8 cellular contexts compared by ENCODE assay signal in the genomic region with DNA sequence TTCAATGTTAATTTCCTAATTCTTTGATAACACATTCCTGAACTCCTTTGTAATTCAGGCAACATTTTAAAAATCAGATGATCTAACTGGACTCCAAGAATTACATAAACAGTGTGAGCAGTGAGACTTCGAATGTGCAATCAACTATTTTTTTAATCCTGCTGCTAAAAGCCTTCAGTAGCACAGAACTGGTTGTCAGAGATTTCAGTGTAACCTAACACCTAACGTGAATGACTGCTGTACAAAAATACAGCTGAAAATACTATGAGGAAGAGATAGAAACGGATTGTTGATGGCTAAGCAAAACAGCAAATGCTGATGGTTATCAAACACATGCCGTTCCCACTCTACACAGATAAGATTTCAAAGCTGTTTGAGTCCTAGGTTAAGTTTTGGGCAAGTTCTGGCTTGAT. TPM values are rescaled to one million over a fixed set of nuclear protein-coding genes. Genes with fewer than 3 reads are reported as not detected.
DNase-seq lines count a peak whose midpoint lies in the region; ATAC-seq, FAIRE-seq and TF ChIP-seq lines count a peak whose summit lies in the region.

No MANE protein-coding gene starts in this region.

- H3K27ac ChIP-seq in HUES48 (ENCODE audit: low read depth, low read length), result peak overlapping the region; percentile 16
- H3K27ac ChIP-seq in angular gyrus (ENCODE audit: low read depth, low read length), result peak overlapping the region; percentile 54
- H3K27ac ChIP-seq in heart left ventricle, result peak overlapping the region; percentile 18 to 78 (median 44)
- no peak overlapping the region for H3K27ac ChIP-seq in CD8-positive, alpha-beta T cell (ENCODE audit: low read depth, low read length)

- H3K27ac Mint-ChIP-seq in CD8-positive, alpha-beta T cell, result no peak overlapping the region

- no peak for DNase-seq in heart left ventricle
- DNase-seq in retinal pigment epithelial cell (ENCODE audit: low read depth), result peak; percentile 79
- no peak for DNase-seq in D721Med (ENCODE audit: insufficient read length, low spot score)
- no peak for DNase-seq in CD8-positive, alpha-beta T cell
- DNase-seq in DMS53 treated with DMSO at 0.1 percent for 48 hours (lab: John Stamatoyannopoulos, UW; ENCODE audit: unreplicated experiment), result no peak

- TF ChIP-seq POLR2A in heart left ventricle (IDR thresholded peaks at IDR 0.05), result no peak

- no peaks in the 10 kb centered on the region for H3K9me3 ChIP-seq in HUES48 (ENCODE audit: control insufficient read depth, insufficient read depth, low read length)
- H3K9me3 ChIP-seq in heart left ventricle, result no peaks in the 10 kb centered on the region
- no peaks in the 10 kb centered on the region for H3K9me3 ChIP-seq in CD8-positive, alpha-beta T cell (ENCODE audit: low read length)

- intact Hi-C loops in heart left ventricle (cut with DNase I), result no loop called here
- intact Hi-C loops in CD8-positive, alpha-beta T cell (cut with DNase I, micrococcal nuclease), result no loop called here

- no peaks in the 10 kb centered on the region for H3K4me1 Mint-ChIP-seq in CD8-positive, alpha-beta T cell (ENCODE audit: low read depth)

- FAIRE-seq in D721Med (lab: Jason Lieb, UNC), result no peak

- no peak overlapping the region for H3K4me3 ChIP-seq in HUES48 (ENCODE audit: low read depth, low read length)
- peak overlapping the region in 3 of 12 donors; percentile 7 to 12 (median 7) for H3K4me3 ChIP-seq in heart left ventricle
- no peak overlapping the region for H3K4me3 ChIP-seq in retinal pigment epithelial cell (ENCODE audit: low read length)
- H3K4me3 ChIP-seq in CD8-positive, alpha-beta T cell (ENCODE audit: low read depth, low read length), result no peak overlapping the region

- H3K36me3 Mint-ChIP-seq in CD8-positive, alpha-beta T cell, result peaks cover 2% of the 10 kb centered on the region

- no peak for TF ChIP-seq CTCF in heart left ventricle (IDR thresholded peaks at IDR 0.05)
- no peak for TF ChIP-seq CTCF in retinal pigment epithelial cell (conservative IDR thresholded peaks at IDR 0.05; ENCODE audit: low read depth, low read length)
- TF ChIP-seq CTCF in D721Med (IDR thresholded peaks at IDR 0.05; ENCODE audit: insufficient read depth, missing control alignments), result no peak
- no peak for TF ChIP-seq CTCF in CD8-positive, alpha-beta T cell (IDR thresholded peaks at IDR 0.05)

- H3K27me3 Mint-ChIP-seq in CD8-positive, alpha-beta T cell (ENCODE audit: low read depth), result no peaks in the 10 kb centered on the region

- H3K27me3 ChIP-seq in HUES48 (ENCODE audit: control insufficient read depth, insufficient read depth, low read length) (no peaks in the 10 kb centered on the region), heart left ventricle (no peaks in the 10 kb centered on the region)
- H3K27me3 ChIP-seq in CD8-positive, alpha-beta T cell (ENCODE audit: insufficient read depth, low read length), result no peaks in the 10 kb centered on the region

- H3K4me3 Mint-ChIP-seq in CD8-positive, alpha-beta T cell, result no peak overlapping the region

- WGBS in heart left ventricle, 4 donors, result 10 to 17% (median 13%) methylated on average over 4 of the region's 4 CpGs

- H3K36me3 ChIP-seq in HUES48 (ENCODE audit: control insufficient read depth, insufficient read depth, low read length) (no peaks in the 10 kb centered on the region), heart left ventricle (no peaks in the 10 kb centered on the region)
- no peaks in the 10 kb centered on the region for H3K36me3 ChIP-seq in CD8-positive, alpha-beta T cell (ENCODE audit: insufficient read depth, low read length)

- no peaks in the 10 kb centered on the region for H3K9me3 Mint-ChIP-seq in CD8-positive, alpha-beta T cell

- H3K4me1 ChIP-seq in HUES48 (ENCODE audit: control insufficient read depth, insufficient read depth, low read length), result peaks cover 78% of the 10 kb centered on the region
- peaks cover 12 to 67% (median 52%) of the 10 kb centered on the region in 12 donors for H3K4me1 ChIP-seq in heart left ventricle
- no peaks in the 10 kb centered on the region for H3K4me1 ChIP-seq in CD8-positive, alpha-beta T cell (ENCODE audit: insufficient read depth, low read length)

- peak; percentile 56 to 60 (median 58) for ATAC-seq in heart left ventricle
- ATAC-seq in CD8-positive, alpha-beta T cell, result no peak
- ATAC-seq in GM18870 (IDR thresholded peaks at IDR 0.05; ENCODE audit: unreplicated experiment), result no peak

- POLR2A ChIA-PET in CD8-positive, alpha-beta T cell (lab: Charles Lee), result no interaction called here

- CTCF ChIA-PET in CD8-positive, alpha-beta T cell (lab: Charles Lee), result no interaction called here

- H3K9ac ChIP-seq in HUES48 (ENCODE audit: low read depth, low read length), result no peak overlapping the region

RNA-seq across cellular contexts. Expression of a gene that starts 46.1 kb away (rescaled TPM):
- 100 to 1,000 TPM; 271 to 467 (median 381) TPM for total RNA-seq in heart left ventricle
- 100 to 1,000 TPM; 103 to 231 TPM for polyA plus RNA-seq in heart left ventricle
- 10 to 100 TPM; 14.3 to 18.7 TPM for total RNA-seq in CD8-positive, alpha-beta T cell

Comparison
In these comparisons a context has a peak if more than half of its experiments do, and no peak if none do; other contexts are left out.
1. ATAC-seq: peak in heart left ventricle (4 of 4); none in CD8-positive, alpha-beta T cell (single experiment) and GM18870 (single experiment).
2. RNA of a gene that starts 46.1 kb away (total RNA-seq): 271 to 467 TPM in heart left ventricle; 14.3 to 18.7 TPM in CD8-positive, alpha-beta T cell; every median in the first group is over 10 times any median in the second.